Comparison of ENCODE assay signal across 8 cellular contexts in genomic region chr7:131544449-131545425, GRCh38. TPM values are rescaled to one million over a fixed set of nuclear protein-coding genes. Genes with fewer than 3 reads are reported as not detected.
A peak's percentile ranks its signal among the peaks of the same experiment; 100 is the strongest.
DNase-seq lines count a peak whose midpoint lies in the region; ATAC-seq and TF ChIP-seq lines count a peak whose summit lies in the region.

No MANE protein-coding gene starts in this region.

- peak; percentile 37 for DNase-seq in activated naive CD4-positive, alpha-beta T cell treated with anti-CD3 and anti-CD28 coated beads, Interleukin-2, amount 10 ng/mL, durations not matched to agents 7 days and 5 days
- no peak for DNase-seq in activated naive CD4-positive, alpha-beta T cell treated with Interleukin-2 at 50 U/mL for 16 hours
- DNase-seq in heart left ventricle (no peak), upper lobe of right lung (no peak), ascending aorta (ENCODE audit: low spot score in 2 of 2) (no peak), GM10248 (ENCODE audit: extremely low spot score) (no peak)

- H3K36me3 Mint-ChIP-seq in activated naive CD4-positive, alpha-beta T cell treated with anti-CD3 and anti-CD28 coated beads, Interleukin-2, amount 10 ng/mL, durations not matched to agents 7 days and 5 days = no peaks in the 10 kb centered on the region

- H3K4me3 ChIP-seq in heart left ventricle (peak overlapping the region in 2 of 12 donors; percentile 4 to 13), upper lobe of right lung (no peak overlapping the region), ascending aorta (no peak overlapping the region)

- H3K27me3 ChIP-seq in heart left ventricle (no peaks in the 10 kb centered on the region), upper lobe of right lung (no peaks in the 10 kb centered on the region), ascending aorta (no peaks in the 10 kb centered on the region)

- H3K9me3 Mint-ChIP-seq in activated naive CD4-positive, alpha-beta T cell treated with anti-CD3 and anti-CD28 coated beads, Interleukin-2, amount 10 ng/mL, durations not matched to agents 7 days and 5 days = no peaks in the 10 kb centered on the region

- peaks cover 11% of the 10 kb centered on the region for H3K27me3 Mint-ChIP-seq in activated naive CD4-positive, alpha-beta T cell treated with anti-CD3 and anti-CD28 coated beads, Interleukin-2, amount 10 ng/mL, durations not matched to agents 7 days and 5 days

- no peak for TF ChIP-seq POLR2A in heart left ventricle (IDR thresholded peaks at IDR 0.05)

- TF ChIP-seq CTCF in heart left ventricle (IDR thresholded peaks at IDR 0.05) (peak; percentile 10 to 54 (median 30)), upper lobe of right lung (IDR thresholded peaks at IDR 0.05) (no peak), ascending aorta (IDR thresholded peaks at IDR 0.05) (no peak), GM10248 (IDR thresholded peaks at IDR 0.05; ENCODE audit: control extremely low read depth, extremely low read depth, low read depth, missing control alignments) (no peak)

- intact Hi-C loops in heart left ventricle (cut with DNase I) (loop anchor here in 9 of 10 donors (2.0 to 5.0 kb wide), 5 partner anchors 32 to 110 kb away; no protein-coding TSS in a partner anchor), upper lobe of right lung (cut with DNase I) (loop anchor here (10.0 kb wide), 1 partner anchor 110 kb away; no protein-coding TSS in a partner anchor), ascending aorta (cut with DNase I) (no loop called here)

- H3K36me3 ChIP-seq in heart left ventricle = peaks cover 0 to 7% (median 0%) of the 10 kb centered on the region in 9 donors
- H3K36me3 ChIP-seq in upper lobe of right lung = no peaks in the 10 kb centered on the region
- H3K36me3 ChIP-seq in ascending aorta = no peaks in the 10 kb centered on the region

- peaks cover 11% of the 10 kb centered on the region for H3K4me1 Mint-ChIP-seq in activated naive CD4-positive, alpha-beta T cell treated with anti-CD3 and anti-CD28 coated beads, Interleukin-2, amount 10 ng/mL, durations not matched to agents 7 days and 5 days

- POLR2A ChIA-PET in GM10248 (lab: Yijun Ruan, JAX) = interaction anchor here (0.6 kb wide), 1 partner anchor 208 kb away, joined by 5 read pairs; no protein-coding TSS in a partner anchor

- peak overlapping the region; percentile 26 to 91 (median 80) for H3K27ac ChIP-seq in heart left ventricle
- peak overlapping the region; percentile 9 for H3K27ac ChIP-seq in upper lobe of right lung
- H3K27ac ChIP-seq in ascending aorta = no peak overlapping the region

- peak in 2 of 4 donors; percentile 14 to 21 for ATAC-seq in heart left ventricle
- no peak for ATAC-seq in upper lobe of right lung
- ATAC-seq in GM21723 (IDR thresholded peaks at IDR 0.05; ENCODE audit: unreplicated experiment) = no peak

- H3K9me3 ChIP-seq in heart left ventricle (no peaks in the 10 kb centered on the region), upper lobe of right lung (no peaks in the 10 kb centered on the region), ascending aorta (no peaks in the 10 kb centered on the region)

- CTCF ChIA-PET in activated naive CD4-positive, alpha-beta T cell treated with anti-CD3 and anti-CD28 coated beads, Interleukin-2, amount 10 ng/mL, durations not matched to agents 7 days and 5 days (lab: Charles Lee) = interaction anchor here (0.5 to 2.1 kb wide), 15 partner anchors 10 to 475 kb away, joined by 3 to 7 read pairs (median 3); no protein-coding TSS in a partner anchor
- CTCF ChIA-PET in GM10248 (lab: Yijun Ruan, JAX) = interaction anchor here (1.3 to 2.5 kb wide), 6 partner anchors 8 to 38 kb away, joined by 3 to 9 read pairs (median 4); partner anchors contain the start of gene PODXL

- 46 to 63% (median 52%) methylated on average over 12 to 18 of the region's 18 CpGs for WGBS in heart left ventricle, 4 donors

- H3K4me3 Mint-ChIP-seq in activated naive CD4-positive, alpha-beta T cell treated with anti-CD3 and anti-CD28 coated beads, Interleukin-2, amount 10 ng/mL, durations not matched to agents 7 days and 5 days = no peak overlapping the region

- H3K4me1 ChIP-seq in heart left ventricle (peaks cover 9 to 82% (median 51%) of the 10 kb centered on the region in 12 donors), upper lobe of right lung (peaks cover 26% of the 10 kb centered on the region), ascending aorta (no peaks in the 10 kb centered on the region)

- no peak overlapping the region for H3K27ac Mint-ChIP-seq in activated naive CD4-positive, alpha-beta T cell treated with anti-CD3 and anti-CD28 coated beads, Interleukin-2, amount 10 ng/mL, durations not matched to agents 7 days and 5 days

TF ChIP-seq in PFSK-1, 5 proteins besides CTCF, POLR2A, EP300 and RAD21:
- TF ChIP-seq SIN3A (IDR thresholded peaks at IDR 0.05; ENCODE audit: borderline replicate concordance, insufficient read depth, low read length) = no peak
- TF ChIP-seq FOXP2 (optimal IDR thresholded peaks at IDR 0.05; ENCODE audit: borderline replicate concordance, extremely low read depth, extremely low read length, insufficient read depth) = peak; percentile 50

RNA-seq across cellular contexts. Expression of gene PODXL, which starts 11.7 kb away (rescaled TPM):
- 2.5 TPM for polyA plus RNA-seq in PFSK-1 (2012; ENCODE audit: insufficient read length, low read depth)
- total RNA-seq in heart left ventricle (100 to 1,000 TPM in 1 of 9 donors, 10 to 100 TPM in 8; 57.7 to 230 (median 75.1) TPM), upper lobe of right lung (99.9 TPM), ascending aorta (141 TPM)
- 10 to 100 TPM; 30.9 to 64.6 TPM for polyA plus RNA-seq in heart left ventricle

Comparison
In these comparisons a context has a peak if more than half of its experiments do, and no peak if none do; other contexts are left out.
1. H3K27ac ChIP-seq: peak in heart left ventricle (12 of 12) and upper lobe of right lung (single experiment); none in ascending aorta (0 of 2).
2. CTCF ChIP-seq: peak in heart left ventricle (12 of 12); none in upper lobe of right lung (single experiment), ascending aorta (0 of 3) and GM10248 (single experiment).